ENCODE assay signal across 2 cellular contexts in the genomic region with DNA sequence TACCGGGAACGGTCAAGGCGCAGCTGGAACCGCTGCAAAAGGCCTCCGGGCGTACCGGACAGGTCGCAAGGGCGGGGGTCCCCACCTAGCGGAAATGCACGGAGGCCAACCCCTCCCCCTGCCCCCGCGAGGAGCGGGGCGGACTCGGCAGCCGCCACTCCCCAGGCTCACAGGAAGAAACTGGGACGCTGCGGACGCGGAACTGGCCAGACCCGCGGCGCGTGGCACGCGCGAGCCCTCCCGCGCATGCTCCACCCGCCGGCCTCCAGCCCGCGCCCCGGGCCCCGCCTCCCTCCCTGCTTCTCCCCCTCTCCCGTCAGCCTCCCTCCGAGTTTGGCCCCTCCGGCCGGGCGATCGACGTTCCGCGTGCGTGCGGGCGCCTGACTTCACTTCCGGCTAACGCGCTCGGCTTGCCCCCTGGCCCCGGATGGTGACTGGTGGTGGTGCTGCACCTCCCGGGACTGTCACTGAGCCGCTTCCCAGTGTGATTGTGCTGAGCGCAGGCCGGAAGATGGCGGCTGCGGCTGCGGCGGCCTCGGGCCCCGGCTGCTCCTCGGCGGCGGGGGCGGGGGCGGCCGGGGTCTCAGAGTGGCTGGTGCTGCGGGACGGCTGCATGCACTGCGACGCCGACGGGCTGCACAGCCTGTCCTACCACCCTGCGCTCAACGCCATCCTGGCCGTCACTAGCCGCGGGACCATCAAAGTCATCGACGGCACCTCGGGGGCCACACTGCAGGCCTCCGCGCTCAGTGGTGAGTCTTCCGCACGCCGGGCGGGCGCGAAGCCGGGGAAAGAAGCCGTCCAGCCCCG.
TF ChIP-seq lines count a peak whose summit lies in the region.

BIRC6 (plus strand) TSS at position 289 of the 810 bp plus-strand sequence; CDS start at position 428, 139 bp downstream.

TF ChIP-seq in IMR-90, 13 proteins besides CTCF, POLR2A, EP300 and RAD21:
- peak; percentile 81 for TF ChIP-seq MXI1 (IDR thresholded peaks at IDR 0.05; ENCODE audit: borderline replicate concordance, low read depth, low read length)
- TF ChIP-seq MAFK (IDR thresholded peaks at IDR 0.05; ENCODE audit: low read depth, low read length), result no peak
- TF ChIP-seq NFE2L2 (IDR thresholded peaks at IDR 0.05; ENCODE audit: low read depth, low read length), result 0 out of 2 replicates have a peak, but pooled peaks have one; percentile 12
- TF ChIP-seq, protein P1, sequence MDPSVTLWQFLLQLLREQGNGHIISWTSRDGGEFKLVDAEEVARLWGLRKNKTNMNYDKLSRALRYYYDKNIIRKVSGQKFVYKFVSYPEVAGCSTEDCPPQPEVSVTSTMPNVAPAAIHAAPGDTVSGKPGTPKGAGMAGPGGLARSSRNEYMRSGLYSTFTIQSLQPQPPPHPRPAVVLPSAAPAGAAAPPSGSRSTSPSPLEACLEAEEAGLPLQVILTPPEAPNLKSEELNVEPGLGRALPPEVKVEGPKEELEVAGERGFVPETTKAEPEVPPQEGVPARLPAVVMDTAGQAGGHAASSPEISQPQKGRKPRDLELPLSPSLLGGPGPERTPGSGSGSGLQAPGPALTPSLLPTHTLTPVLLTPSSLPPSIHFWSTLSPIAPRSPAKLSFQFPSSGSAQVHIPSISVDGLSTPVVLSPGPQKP (IDR thresholded peaks at IDR 0.05; ENCODE audit: borderline replicate concordance, low read depth, low read length), result 0 out of 2 replicates have a peak, but pooled peaks have one; percentile 8
- peak; percentile 85; the same call in 1 of the 2 replicates for TF ChIP-seq CHD1 (IDR thresholded peaks at IDR 0.05; ENCODE audit: low read depth, low read length)
- no peak for TF ChIP-seq SMC3 (IDR thresholded peaks at IDR 0.05; ENCODE audit: low read depth, low read length)
- TF ChIP-seq RFX5 (IDR thresholded peaks at IDR 0.05; ENCODE audit: low read depth, low read length), result no peak
- 0 out of 2 replicates have a peak, but pooled peaks have one; percentile 40 for TF ChIP-seq FOS (IDR thresholded peaks at IDR 0.05; ENCODE audit: low read depth, low read length)
- no peak for TF ChIP-seq RCOR1 (IDR thresholded peaks at IDR 0.05; ENCODE audit: insufficient replicate concordance, low read length)
- peak; percentile 46; the same call in 1 of the 2 replicates for TF ChIP-seq USF2 (IDR thresholded peaks at IDR 0.05; ENCODE audit: low read depth, low read length)
- TF ChIP-seq MAZ (IDR thresholded peaks at IDR 0.05; ENCODE audit: borderline replicate concordance, low read depth, low read length), result peak; percentile 99
- no peak for TF ChIP-seq CEBPB (IDR thresholded peaks at IDR 0.05; ENCODE audit: low read depth, low read length)
- peak; percentile 86 for TF ChIP-seq BHLHE40 (IDR thresholded peaks at IDR 0.05; ENCODE audit: low read depth, low read length)

TF ChIP-seq in endothelial cell of umbilical vein, 7 proteins besides CTCF, POLR2A, EP300 and RAD21:
- TF ChIP-seq JUN (IDR thresholded peaks at IDR 0.05; ENCODE audit: borderline replicate concordance, insufficient read depth, insufficient read length, low read depth) (no peak), FOS (IDR thresholded peaks at IDR 0.05; ENCODE audit: borderline replicate concordance, insufficient read depth, low read length) (peak; percentile 6), POLR2AphosphoS5 (IDR thresholded peaks at IDR 0.05; ENCODE audit: insufficient read depth, low read depth, low read length) (peak; percentile 99)
